9 cellular contexts compared by ENCODE assay signal in the genomic region with DNA sequence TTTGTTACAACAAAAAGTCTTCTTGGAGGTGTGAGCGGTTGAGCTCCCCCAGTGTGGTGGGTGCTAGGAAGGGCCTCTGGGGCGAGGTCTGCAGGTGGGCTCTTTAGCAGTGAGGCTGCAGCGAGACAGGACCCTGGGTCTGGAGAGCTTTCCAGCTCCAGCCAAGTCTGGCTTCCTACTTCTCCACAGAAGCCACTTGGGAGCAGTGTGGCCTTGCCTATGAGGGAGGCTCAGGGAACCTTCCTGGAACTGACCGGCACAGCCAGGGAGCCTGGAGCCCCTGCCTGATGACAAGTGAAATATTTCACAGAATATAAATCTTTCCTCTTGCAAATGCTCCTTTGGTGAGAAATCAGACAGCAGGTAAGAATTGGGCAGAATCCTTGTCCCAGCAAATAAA.
DNase-seq lines count a peak whose midpoint lies in the region; ATAC-seq and TF ChIP-seq lines count a peak whose summit lies in the region.
"Had no signal": no experiment of that assay in that cellular context is flagged by ENCODE, and none has a peak within 500 bp of the region (broad histone marks: within the 10 kb centered on the region; RNA-seq: fewer than 3 reads in every experiment).

No MANE protein-coding gene starts in this region.

- no peaks in the 10 kb centered on the region for H3K36me3 Mint-ChIP-seq in brain
- H3K36me3 Mint-ChIP-seq in naive thymus-derived CD4-positive, alpha-beta T cell, result no peaks in the 10 kb centered on the region

- H3K4me1 ChIP-seq in right atrium auricular region (no peaks in the 10 kb centered on the region), left lung (no peaks in the 10 kb centered on the region)
- H3K4me1 ChIP-seq in naive thymus-derived CD4-positive, alpha-beta T cell (ENCODE audit: control insufficient read depth in 2 of 2, insufficient read depth in 2 of 2, low read length in 2 of 2), result no peaks in the 10 kb centered on the region

- H3K27me3 Mint-ChIP-seq in brain, result peaks cover 6% of the 10 kb centered on the region
- H3K27me3 Mint-ChIP-seq in naive thymus-derived CD4-positive, alpha-beta T cell, result peaks cover 5 to 16% (median 13%) of the 10 kb centered on the region in 5 donors

- intact Hi-C loops in Right ventricle myocardium superior (cut with DNase I) (no loop called here), left lung (cut with DNase I) (no loop called here)
- intact Hi-C loops in naive thymus-derived CD4-positive, alpha-beta T cell (cut with micrococcal nuclease), result no loop called here

- ATAC-seq in Right ventricle myocardium superior (ENCODE audit: poor library complexity), result peak; percentile 92
- peak; percentile 70 for ATAC-seq in left lung
- no peak for ATAC-seq in GM18505 (IDR thresholded peaks at IDR 0.05; ENCODE audit: unreplicated experiment)
- ATAC-seq in naive thymus-derived CD4-positive, alpha-beta T cell, result no peak

- TF ChIP-seq CTCF in right atrium auricular region (IDR thresholded peaks at IDR 0.05) (peak in 1 of 2 donors; percentile 59), brain (conservative IDR thresholded peaks at IDR 0.05) (peak; percentile 75 to 77), left lung (IDR thresholded peaks at IDR 0.05) (no peak)

- peaks cover 20% of the 10 kb centered on the region for H3K4me1 Mint-ChIP-seq in brain
- no peaks in the 10 kb centered on the region for H3K4me1 Mint-ChIP-seq in naive thymus-derived CD4-positive, alpha-beta T cell

- H3K27me3 ChIP-seq in right atrium auricular region (no peaks in the 10 kb centered on the region), left lung (no peaks in the 10 kb centered on the region)
- peaks cover 0 to 2% of the 10 kb centered on the region in 2 donors for H3K27me3 ChIP-seq in naive thymus-derived CD4-positive, alpha-beta T cell (ENCODE audit: control insufficient read depth in 2 of 2, insufficient read depth in 2 of 2, low read length in 2 of 2)

- POLR2A ChIA-PET in naive thymus-derived CD4-positive, alpha-beta T cell (lab: Charles Lee), result no interaction called here

- no peak overlapping the region for H3K27ac Mint-ChIP-seq in brain
- no peak overlapping the region for H3K27ac Mint-ChIP-seq in naive thymus-derived CD4-positive, alpha-beta T cell

- TF ChIP-seq POLR2A in GM18505 (IDR thresholded peaks at IDR 0.05; ENCODE audit: borderline replicate concordance, extremely low read depth, insufficient read depth, insufficient read length), result no peak

- DNase-seq in Right ventricle myocardium superior (peak; percentile 53), right atrium auricular region (ENCODE audit: low spot score) (no peak), left lung (peak in 1 of 2 donors; percentile 36), T-helper 2 cell (no peak), occipital lobe (lab: John Stamatoyannopoulos, UW) (no peak)
- no peak for DNase-seq in naive thymus-derived CD4-positive, alpha-beta T cell
- DNase-seq: DND-41 had no signal

- H3K9me3 ChIP-seq in right atrium auricular region (peaks cover 0 to 5% of the 10 kb centered on the region in 2 donors), left lung (no peaks in the 10 kb centered on the region)
- H3K9me3 ChIP-seq in naive thymus-derived CD4-positive, alpha-beta T cell (ENCODE audit: control insufficient read depth in 2 of 3, low read length in 3 of 3), result no peaks in the 10 kb centered on the region

- CTCF ChIA-PET in naive thymus-derived CD4-positive, alpha-beta T cell (lab: Charles Lee), result no interaction called here

- H3K36me3 ChIP-seq in right atrium auricular region (no peaks in the 10 kb centered on the region), left lung (no peaks in the 10 kb centered on the region)
- no peaks in the 10 kb centered on the region for H3K36me3 ChIP-seq in naive thymus-derived CD4-positive, alpha-beta T cell (ENCODE audit: control insufficient read depth in 2 of 3, insufficient read depth in 3 of 3, low read length in 3 of 3)

- H3K4me3 Mint-ChIP-seq in brain, result no peak overlapping the region
- H3K4me3 Mint-ChIP-seq in naive thymus-derived CD4-positive, alpha-beta T cell, result no peak overlapping the region

- H3K4me3 ChIP-seq in right atrium auricular region, result no peak overlapping the region
- no peak overlapping the region for H3K4me3 ChIP-seq in left lung
- no peak overlapping the region for H3K4me3 ChIP-seq in naive thymus-derived CD4-positive, alpha-beta T cell (ENCODE audit: low read length)

- no peak overlapping the region for H3K27ac ChIP-seq in right atrium auricular region
- no peak overlapping the region for H3K27ac ChIP-seq in left lung
- no peak overlapping the region for H3K27ac ChIP-seq in naive thymus-derived CD4-positive, alpha-beta T cell (ENCODE audit: low read depth, low read length)

- H3K9me3 Mint-ChIP-seq in brain, result peaks cover 4 to 6% (median 5%) of the 10 kb centered on the region in 5 experiments
- H3K9me3 Mint-ChIP-seq in naive thymus-derived CD4-positive, alpha-beta T cell, result peaks cover 0 to 5% (median 0%) of the 10 kb centered on the region in 11 donors

Comparison
In these comparisons a context has a peak if more than half of its experiments do, and no peak if none do; other contexts are left out.
1. ATAC-seq: peak in Right ventricle myocardium superior (single experiment) and left lung (single experiment); none in GM18505 (single experiment) and naive thymus-derived CD4-positive, alpha-beta T cell (single experiment).
2. CTCF ChIP-seq: peak in brain (2 of 2); none in left lung (0 of 2).